Comparison of ENCODE assay signal across 23 cellular contexts in genomic region chr1:224149733-224150132, GRCh38. TPM values are rescaled to one million over a fixed set of nuclear protein-coding genes. Genes with fewer than 3 reads are reported as not detected.
DNase-seq lines count a peak whose midpoint lies in the region; ATAC-seq and TF ChIP-seq lines count a peak whose summit lies in the region.
"Had no signal": no experiment of that assay in that cellular context is flagged by ENCODE, and none has a peak within 500 bp of the region (broad histone marks: within the 10 kb centered on the region; RNA-seq: fewer than 3 reads in every experiment).

No MANE protein-coding gene starts in this region.

- CTCF ChIA-PET in MCF 10A (lab: Yijun Ruan, JAX) (interaction anchor here (1.3 to 3.1 kb wide), 2 partner anchors 21 to 33 kb away, joined by 4 to 10 read pairs; no protein-coding TSS in a partner anchor), mammary epithelial cell (lab: Charles Lee; ENCODE audit: low non-redundant PET) (interaction anchor here (0.5 kb wide), 1 partner anchor 307 kb away, joined by 6 read pairs; no protein-coding TSS in a partner anchor), HEK293 (lab: Yijun Ruan, JAX) (interaction anchor here (0.6 to 1.4 kb wide), 3 partner anchors 9 to 307 kb away, joined by 4 to 8 read pairs (median 4); no protein-coding TSS in a partner anchor)

- no peaks in the 10 kb centered on the region for H3K27me3 ChIP-seq in mammary epithelial cell (ENCODE audit: insufficient read depth, low read length)

- H3K79me2 ChIP-seq in mammary epithelial cell (ENCODE audit: insufficient read depth, low read length) = no peaks in the 10 kb centered on the region

- in situ Hi-C loops in mammary epithelial cell (cut with MboI; ENCODE audit: low sequenced_read_pairs in 2 of 2) = no loop called here

- peak overlapping the region; percentile 1 for H3K27ac Mint-ChIP-seq in MCF 10A (ENCODE audit: low read depth, unreplicated experiment)
- peak overlapping the region; percentile 64 for H3K27ac Mint-ChIP-seq in central memory CD8-positive, alpha-beta T cell (ENCODE audit: low read depth)

- H3K36me3 ChIP-seq in mammary epithelial cell (ENCODE audit: insufficient read depth, low read length) (peaks cover 11% of the 10 kb centered on the region), HEK293 (ENCODE audit: control insufficient read depth in 2 of 2, insufficient read depth in 1 of 2, low read length in 2 of 2) (peaks cover 36 to 47% of the 10 kb centered on the region in 2 experiments)

- no peak overlapping the region for H3K4me2 ChIP-seq in mammary epithelial cell (ENCODE audit: insufficient read depth, low read depth, low read length)

- dilution Hi-C loops in mammary epithelial cell (cut with HindIII; ENCODE audit: low sequenced_read_pairs) = loop anchor here (10.0 kb wide), 1 partner anchor 55 kb away; no protein-coding TSS in a partner anchor

- no peak overlapping the region for H3K27ac ChIP-seq in mammary epithelial cell (ENCODE audit: insufficient read depth, low read depth, low read length)
- no peak overlapping the region for H3K27ac ChIP-seq in HEK293 (ENCODE audit: extremely low read depth, low read depth, low read length)
- H3K27ac ChIP-seq: SK-N-MC had no signal

- H2AFZ ChIP-seq in mammary epithelial cell (ENCODE audit: low read depth, low read length) = no peak overlapping the region

- H3K4me3 Mint-ChIP-seq in MCF 10A (ENCODE audit: unreplicated experiment) = no peak overlapping the region
- H3K4me3 Mint-ChIP-seq in central memory CD8-positive, alpha-beta T cell = no peak overlapping the region

- H3K9ac ChIP-seq in mammary epithelial cell (ENCODE audit: insufficient read depth, low read length) = no peak overlapping the region

- ATAC-seq in central memory CD8-positive, alpha-beta T cell (replicated peaks; ENCODE audit: extremely low read depth, poor library complexity, severe bottlenecking) = no peak

- H3K4me1 ChIP-seq in mammary epithelial cell (ENCODE audit: insufficient read depth, low read length) (peaks cover 4% of the 10 kb centered on the region), HEK293 (ENCODE audit: control insufficient read depth, insufficient read depth, low read length) (no peaks in the 10 kb centered on the region)

- no peak overlapping the region for H3K4me3 ChIP-seq in mammary epithelial cell (replicated peaks in 1 of 3; ENCODE audit: insufficient read depth in 1 of 3, low read depth in 2 of 3, low read length in 3 of 3)
- H3K4me3 ChIP-seq in HEK293 (ENCODE audit: low read depth, low read length) = no peak overlapping the region
- H3K4me3 ChIP-seq: SK-N-MC had no signal

- intact Hi-C loops in MCF 10A (cut with micrococcal nuclease) (no loop called here), mammary epithelial cell (cut with micrococcal nuclease) (no loop called here)

- H3K4me1 Mint-ChIP-seq in MCF 10A (ENCODE audit: insufficient read depth, unreplicated experiment) = peaks cover 13% of the 10 kb centered on the region
- H3K4me1 Mint-ChIP-seq in central memory CD8-positive, alpha-beta T cell = peaks cover 17% of the 10 kb centered on the region

- no peaks in the 10 kb centered on the region for H3K9me3 ChIP-seq in mammary epithelial cell (replicated peaks; ENCODE audit: insufficient read depth, low read length)
- no peaks in the 10 kb centered on the region for H3K9me3 ChIP-seq in HEK293 (ENCODE audit: control insufficient read depth, insufficient read depth, low read depth, low read length)

- H3K9me3 Mint-ChIP-seq in MCF 10A (ENCODE audit: unreplicated experiment) = no peaks in the 10 kb centered on the region
- no peaks in the 10 kb centered on the region for H3K9me3 Mint-ChIP-seq in central memory CD8-positive, alpha-beta T cell

- POLR2A ChIA-PET in MCF 10A (lab: Yijun Ruan, JAX) = interaction anchor here (0.6 to 1.4 kb wide), 4 partner anchors 12 to 33 kb away, joined by 3 to 7 read pairs (median 3); partner anchors contain the start of gene DEGS1
- POLR2A ChIA-PET in HEK293 (lab: Yijun Ruan, JAX) = no interaction called here

- TF ChIP-seq CTCF in MCF 10A (IDR thresholded peaks at IDR 0.05; ENCODE audit: unreplicated experiment) (no peak), mammary epithelial cell (conservative IDR thresholded peaks at IDR 0.05 in 1 of 2, IDR thresholded peaks at IDR 0.05 in 1 of 2; ENCODE audit: extremely low read depth in 1 of 2, insufficient read depth in 1 of 2, low read depth in 1 of 2, low read length in 2 of 2) (no peak), HEK293 (tag by site-specific recombination; IDR thresholded peaks at IDR 0.05) (no peak)

- 7% methylated on average over 1 of the region's 1 CpG for WGBS in mammary epithelial cell (ENCODE audit: low coverage, missing lambda C conversion rate)

- H4K20me1 ChIP-seq in mammary epithelial cell (ENCODE audit: insufficient read depth, low read length) = no peaks in the 10 kb centered on the region

- DNase-seq in MCF 10A (ENCODE audit: unreplicated experiment) = no peak
- DNase-seq in mammary epithelial cell = no peak
- no peak for DNase-seq in central memory CD8-positive, alpha-beta T cell (ENCODE audit: low spot score in 2 of 2)
- DNase-seq in activated effector memory CD4-positive, alpha-beta T cell treated with anti-CD3 and anti-CD28 coated beads, Interleukin-2, amount 50 U/mL, for 16 hours = no peak
- DNase-seq in mucosa of gallbladder (ENCODE audit: low spot score) = no peak
- no peak for DNase-seq in putamen (ENCODE audit: low spot score)
- DNase-seq: AML-193, C1 segment of cervical spinal cord, DMS 273 treated with DMSO at 0.1 percent for 48 hours, DMS79 treated with DMSO at 0.1 percent for 48 hours, GOT3, HCEC 1CT, IMR-90, NCI-H1417, NCI-H1694 treated with DMSO at 0.1 percent for 48 hours, NCI-H2081 treated with DMSO at 0.1 percent for 48 hours, NCI-H2171 treated with DMSO at 0.1 percent for 48 hours, NCI-H524 treated with DMSO at 0.1 percent for 48 hours, RPMI8226, SHP77, SW 1271 had no signal

- no TSS peak for BruUV-seq in MCF 10A (replicated peaks; lab: Mats Ljungman, UMichigan)
- no TSS peak for BruUV-seq in mammary epithelial cell (replicated peaks; lab: Mats Ljungman, UMichigan)

- no peaks in the 10 kb centered on the region for H3K27me3 Mint-ChIP-seq in MCF 10A (ENCODE audit: insufficient read depth, unreplicated experiment)
- H3K27me3 Mint-ChIP-seq in central memory CD8-positive, alpha-beta T cell = no peaks in the 10 kb centered on the region

- H3K36me3 Mint-ChIP-seq in MCF 10A (ENCODE audit: insufficient read depth, unreplicated experiment) = peaks cover 75% of the 10 kb centered on the region
- H3K36me3 Mint-ChIP-seq in central memory CD8-positive, alpha-beta T cell (ENCODE audit: insufficient read depth) = peaks cover 19% of the 10 kb centered on the region

TF ChIP-seq in HEK293, 187 proteins besides CTCF, POLR2A, EP300 and RAD21:
- TF ChIP-seq ZNF623 (tag by site-specific recombination; IDR thresholded peaks at IDR 0.05) (peak; percentile 93), ZNF555 (tag by site-specific recombination; conservative IDR thresholded peaks at IDR 0.05) (no peak), ZNF768 (tag by site-specific recombination; IDR thresholded peaks at IDR 0.05) (no peak)

RNA-seq across cellular contexts. Expression of gene DEGS1, which starts 33.3 kb away (rescaled TPM):
- total RNA-seq in MCF 10A (2022) (99.1 and 118 TPM in 2 replicates), mammary epithelial cell (10 to 100 TPM; 58.1 to 71.8 TPM), mucosa of gallbladder (39.3 TPM)
- polyA plus RNA-seq in mammary epithelial cell = 80.0 TPM
- polyA minus RNA-seq in mammary epithelial cell = 83.3 TPM

RNA-seq across cellular contexts. Expression of gene FBXO28, which starts 35.8 kb away (rescaled TPM):
- total RNA-seq in MCF 10A (2022) (97.6 and 110 TPM in 2 replicates), mammary epithelial cell (10 to 100 TPM; 41.0 to 49.4 TPM), mucosa of gallbladder (29.6 TPM)
- polyA plus RNA-seq in mammary epithelial cell = 17.3 TPM
- 34.5 TPM for polyA minus RNA-seq in mammary epithelial cell
